Comparison of ENCODE assay signal across 27 cellular contexts in genomic region chr5:101894985-101895384, GRCh38.
"Had no signal": no experiment of that assay in that cellular context is flagged by ENCODE, and none has a peak within 500 bp of the region (broad histone marks: within the 10 kb centered on the region; RNA-seq: fewer than 3 reads in every experiment).

No MANE protein-coding gene starts in this region.

- H3K9ac ChIP-seq: neural progenitor cell, parathyroid adenoma had no signal

- H3K4me2 ChIP-seq: neural progenitor cell had no signal

- H3K9me3 ChIP-seq: ovary, psoas muscle, sigmoid colon, stomach, thoracic aorta, thyroid gland, tibial nerve, upper lobe of left lung, vagina had no signal

- H3K27me3 ChIP-seq: neural progenitor cell, ovary, sigmoid colon, stomach, thyroid gland, tibial nerve, upper lobe of left lung, vagina had no signal

- H3K27ac ChIP-seq: neural progenitor cell, ovary, parathyroid adenoma, psoas muscle, sigmoid colon, stomach, thoracic aorta, thyroid gland, tibial nerve, upper lobe of left lung, vagina had no signal

- ATAC-seq: naive thymus-derived CD8-positive, alpha-beta T cell; natural killer cell treated with Interleukin-12 subunit alpha and Interleukin-12 subunit beta and Interleukin-15 and Interleukin-18, amount 100 ng/mL, for 72 hours; psoas muscle; right cardiac atrium; stimulated activated effector memory CD8-positive, alpha-beta T cell treated with anti-CD3 and anti-CD28 coated beads, Interleukin-12 subunit alpha, Interleukin-12 subunit beta, amount 100 ng/mL, for 72 hours; stimulated activated naive B cell treated with anti-CD40 and anti-IgM and Interleukin-4, amounts not matched to agents 10 μg/mL and 1 μg/mL and 100 μg/mL, for 72 hours had no signal

- H3K79me2 ChIP-seq: parathyroid adenoma had no signal

- DNase-seq: naive B cell; naive thymus-derived CD8-positive, alpha-beta T cell; occipital lobe; ovary; posterior cingulate gyrus; psoas muscle; right cardiac atrium; sigmoid colon; small intestine; stimulated activated CD4-positive, alpha-beta T cell treated with anti-CD3 and anti-CD28 coated beads, Interleukin-15, amount 100 ng/mL, for 24 hours; stimulated activated CD4-positive, alpha-beta T cell treated with anti-CD3 and anti-CD28 coated beads, Interleukin-2, amount 100 ng/mL, for 24 hours; stimulated activated CD4-positive, alpha-beta T cell treated with anti-CD3 and anti-CD28 coated beads, Interleukin-2, amount 100 ng/mL, for 48 hours; stimulated activated CD4-positive, alpha-beta T cell treated with anti-CD3 and anti-CD28 coated beads, Interleukin-4, amount 100 ng/mL, for 24 hours; stimulated activated naive B cell treated with anti-CD40 and anti-IgM and Interleukin-4, amounts not matched to agents 10 μg/mL and 1 μg/mL and 100 μg/mL, for 72 hours; stimulated activated naive CD4-positive, alpha-beta T cell treated with Interleukin-2 at 50 U/mL for 16 hours; stomach; thyroid gland; trophoblast cell; upper lobe of left lung had no signal

- H3K4me1 ChIP-seq: parathyroid adenoma, psoas muscle, stomach, thyroid gland, tibial nerve, upper lobe of left lung, vagina had no signal

- H3K36me3 ChIP-seq: neural progenitor cell, ovary, sigmoid colon, stomach, thoracic aorta, thyroid gland, tibial nerve, upper lobe of left lung, vagina had no signal

- H3K4me3 ChIP-seq: neural progenitor cell, ovary, psoas muscle, sigmoid colon, stomach, thoracic aorta, thyroid gland, tibial nerve, upper lobe of left lung, vagina had no signal

- FAIRE-seq: small intestine, urothelium cell line had no signal

- H2AFZ ChIP-seq: neural progenitor cell, parathyroid adenoma had no signal
